In the genomic region with DNA sequence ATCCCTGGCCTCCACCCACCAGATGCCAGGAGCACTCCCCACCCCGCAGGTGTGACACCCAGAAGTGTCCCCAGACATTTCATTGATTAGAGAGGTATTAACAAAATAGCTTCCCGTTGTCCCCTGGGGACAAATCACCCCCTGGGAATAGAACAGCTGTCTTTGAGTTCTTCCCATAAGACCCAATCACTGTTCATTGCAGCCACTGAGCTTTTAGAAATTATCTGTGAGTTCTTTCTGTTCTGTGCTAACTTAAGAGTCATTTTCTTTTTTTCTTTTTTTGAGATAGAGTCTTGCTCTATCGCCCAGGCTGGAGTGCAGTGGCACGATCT, we compare ENCODE assay signal across 13 cellular contexts. TPM values are rescaled to one million over a fixed set of nuclear protein-coding genes. Genes with fewer than 3 reads are reported as not detected.
DNase-seq lines count a peak whose midpoint lies in the region; ATAC-seq and TF ChIP-seq lines count a peak whose summit lies in the region.
"Had no signal": no experiment of that assay in that cellular context is flagged by ENCODE, and none has a peak within 500 bp of the region (broad histone marks: within the 10 kb centered on the region; RNA-seq: fewer than 3 reads in every experiment).

No MANE protein-coding gene starts in this region.

- peaks cover 100% of the 10 kb centered on the region for H4K20me1 ChIP-seq in BLaER1

- no peak overlapping the region for H3K4me3 ChIP-seq in BLaER1
- peak overlapping the region in 1 of 2 experiments; percentile 26; a peak in 1 of 4 replicates for H3K4me3 ChIP-seq in Panc1 (ENCODE audit: low read depth in 2 of 2, low read length in 2 of 2)
- peak overlapping the region; percentile 1 for H3K4me3 ChIP-seq in fibroblast of the aortic adventitia (ENCODE audit: low read depth, low read length)
- H3K4me3 ChIP-seq in skeletal muscle cell (ENCODE audit: low read depth, low read length): peak overlapping the region; percentile 3

- CTCF ChIA-PET in Panc1 (lab: Charles Lee): no interaction called here

- H3K27me3 ChIP-seq in BLaER1 (no peaks in the 10 kb centered on the region), Panc1 (ENCODE audit: control insufficient read depth, insufficient read depth, low read length) (no peaks in the 10 kb centered on the region)

- no TSS peak for BruUV-seq in Panc1 (replicated peaks; lab: Mats Ljungman, UMichigan)

- intact Hi-C loops in Panc1 (cut with micrococcal nuclease; ENCODE audit: unreplicated experiment): no loop called here

- in situ Hi-C loops in Panc1 (cut with HindIII; ENCODE audit: low pct_unique_long_range_greater_than_20kb, low sequenced_read_pairs): no loop called here

- POLR2A ChIA-PET in Panc1 (lab: Charles Lee): no interaction called here

- peak overlapping the region; percentile 57 for H3K4me2 ChIP-seq in BLaER1

- H3K9me3 ChIP-seq in BLaER1: no peaks in the 10 kb centered on the region
- H3K9me3 ChIP-seq in Panc1 (ENCODE audit: control insufficient read depth, insufficient read depth, low read depth, low read length): no peaks in the 10 kb centered on the region

- ATAC-seq in Panc1 (no peak), GM19328 (IDR thresholded peaks at IDR 0.05; ENCODE audit: unreplicated experiment) (no peak), HG02885 (IDR thresholded peaks at IDR 0.05; ENCODE audit: poor library complexity, unreplicated experiment) (no peak)

- no peak for TF ChIP-seq CTCF in Panc1 (IDR thresholded peaks at IDR 0.05)
- TF ChIP-seq CTCF in fibroblast of the aortic adventitia (IDR thresholded peaks at IDR 0.05; ENCODE audit: insufficient read depth, low read length): no peak

- DNase-seq in Panc1 (ENCODE audit: low read depth, low spot score) (no peak), fibroblast of the aortic adventitia (ENCODE audit: low read depth) (no peak), skeletal muscle cell (ENCODE audit: low read depth) (no peak), SHP77 (lab: John Stamatoyannopoulos, UW) (no peak), globus pallidus (ENCODE audit: low spot score) (no peak)
- DNase-seq: effector memory CD4-positive, alpha-beta T cell; immature natural killer cell; MM.1S; NCI-H524; stimulated activated CD4-positive, alpha-beta T cell treated with anti-CD3 and anti-CD28 coated beads, Interleukin-12 subunit alpha, Interleukin-12 subunit beta, amount 100 ng/mL, for 4 hours had no signal

- H3K27ac ChIP-seq in BLaER1 (peak overlapping the region; percentile 46; the same call in 1 of the 2 replicates), Panc1 (ENCODE audit: low read length) (peak overlapping the region; percentile 79; the same call in 1 of the 2 replicates)

- H3K4me1 ChIP-seq in BLaER1 (peaks cover 86% of the 10 kb centered on the region), Panc1 (ENCODE audit: control insufficient read depth, insufficient read depth, low read length) (peaks cover 17% of the 10 kb centered on the region)

- H3K9ac ChIP-seq in BLaER1: no peak overlapping the region

- H3K36me3 ChIP-seq in BLaER1 (peaks cover 84% of the 10 kb centered on the region), Panc1 (ENCODE audit: control insufficient read depth, insufficient read depth, low read length) (no peaks in the 10 kb centered on the region)

RNA-seq across cellular contexts. Expression of gene MYO9B, which starts 32.8 kb away (rescaled TPM):
- total RNA-seq in Panc1 (2021; ENCODE audit: unreplicated experiment): 79.4 TPM
- 91.4 TPM for polyA plus RNA-seq in Panc1 (2012; ENCODE audit: insufficient read length)
- total RNA-seq in fibroblast of the aortic adventitia (ENCODE audit: low replicate concordance): 58.9 and 103 TPM in 2 replicates

RNA-seq across cellular contexts. Expression of gene HAUS8, which starts 33.2 kb away (rescaled TPM):
- total RNA-seq in Panc1 (2021; ENCODE audit: unreplicated experiment): 18.2 TPM
- 11.2 TPM for polyA plus RNA-seq in Panc1 (2012; ENCODE audit: insufficient read length)
- 0.33 and 5.2 TPM in 2 replicates for total RNA-seq in fibroblast of the aortic adventitia (ENCODE audit: low replicate concordance)
